2 cellular contexts compared by ENCODE assay signal in genomic region chr2:174245065-174245464, GRCh38.
TF ChIP-seq lines count a peak whose summit lies in the region.

No MANE protein-coding gene starts in this region.

TF ChIP-seq in IMR-90, 13 proteins besides CTCF, POLR2A, EP300 and RAD21:
- TF ChIP-seq FOS (IDR thresholded peaks at IDR 0.05; ENCODE audit: low read depth, low read length) (no peak), RCOR1 (IDR thresholded peaks at IDR 0.05; ENCODE audit: insufficient replicate concordance, low read length) (no peak), RFX5 (IDR thresholded peaks at IDR 0.05; ENCODE audit: low read depth, low read length) (no peak), USF2 (IDR thresholded peaks at IDR 0.05; ENCODE audit: low read depth, low read length) (no peak), ELK1 (IDR thresholded peaks at IDR 0.05; ENCODE audit: borderline replicate concordance, low read depth, low read length) (no peak), SMC3 (IDR thresholded peaks at IDR 0.05; ENCODE audit: low read depth, low read length) (no peak), CEBPB (IDR thresholded peaks at IDR 0.05; ENCODE audit: low read depth, low read length) (no peak), MXI1 (IDR thresholded peaks at IDR 0.05; ENCODE audit: borderline replicate concordance, low read depth, low read length) (no peak), MAZ (IDR thresholded peaks at IDR 0.05; ENCODE audit: borderline replicate concordance, low read depth, low read length) (no peak)

TF ChIP-seq in GM12878, 131 proteins besides CTCF, POLR2A, EP300 and RAD21:
- no peak for TF ChIP-seq ZNF274 (IDR thresholded peaks at IDR 0.05; ENCODE audit: insufficient read depth, insufficient read length)
- no peak for TF ChIP-seq ATF3 (IDR thresholded peaks at IDR 0.05; ENCODE audit: borderline replicate concordance, extremely low read depth, low read depth, low read length)
- TF ChIP-seq MYB (IDR thresholded peaks at IDR 0.05; ENCODE audit: borderline replicate concordance, low read depth, low read length), result no peak
- no peak for TF ChIP-seq ZNF384 (IDR thresholded peaks at IDR 0.05; ENCODE audit: borderline replicate concordance, low read depth, low read length)
- no peak for TF ChIP-seq ZNF687 (IDR thresholded peaks at IDR 0.05)
- no peak for TF ChIP-seq SP1 (IDR thresholded peaks at IDR 0.05; ENCODE audit: low read depth, low read length)
- TF ChIP-seq ZNF592 (IDR thresholded peaks at IDR 0.05), result no peak
- no peak for TF ChIP-seq SMARCA5 (IDR thresholded peaks at IDR 0.05)
- no peak for TF ChIP-seq HSF1 (IDR thresholded peaks at IDR 0.05; ENCODE audit: low read depth, low read length)
- no peak for TF ChIP-seq WRNIP1 (IDR thresholded peaks at IDR 0.05; ENCODE audit: borderline replicate concordance, low read depth, low read length)
- TF ChIP-seq GABPA (IDR thresholded peaks at IDR 0.05; ENCODE audit: low read depth), result no peak
- TF ChIP-seq MEF2B (IDR thresholded peaks at IDR 0.05; ENCODE audit: partially characterized antibody, poor library complexity, severe bottlenecking), result no peak
- no peak for TF ChIP-seq ZSCAN29 (IDR thresholded peaks at IDR 0.05)
- TF ChIP-seq ESRRA (IDR thresholded peaks at IDR 0.05; ENCODE audit: low read length), result no peak
